ENCODE assay signal across 26 cellular contexts in the genomic region with DNA sequence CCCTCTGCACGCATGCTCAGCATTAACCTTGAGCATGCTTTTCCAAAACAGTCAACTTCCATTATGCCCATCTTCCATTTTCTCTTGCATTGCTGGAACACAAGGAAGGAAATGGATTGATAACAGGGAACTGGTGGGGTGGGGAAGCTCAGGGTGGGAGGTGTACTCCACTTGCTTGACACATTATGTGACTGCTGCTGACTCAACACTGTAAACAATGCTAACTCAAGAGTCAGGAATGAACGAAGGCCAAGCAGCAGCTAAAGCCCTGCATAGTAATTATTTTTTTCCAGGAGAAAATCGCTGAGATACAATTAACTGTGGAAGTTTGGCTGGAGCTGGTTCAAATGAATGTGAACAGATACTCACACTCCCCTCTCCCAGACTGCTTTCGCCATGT.
DNase-seq lines count a peak whose midpoint lies in the region; ATAC-seq and TF ChIP-seq lines count a peak whose summit lies in the region.
"Had no signal": no experiment of that assay in that cellular context is flagged by ENCODE, and none has a peak within 500 bp of the region (broad histone marks: within the 10 kb centered on the region; RNA-seq: fewer than 3 reads in every experiment).

No MANE protein-coding gene starts in this region.

- ATAC-seq in RWPE2 (ENCODE audit: low read depth) = peak; percentile 70
- no peak for ATAC-seq in GM18519 (IDR thresholded peaks at IDR 0.05; ENCODE audit: low FRiP score, unreplicated experiment)
- ATAC-seq: activated T-helper 17 cell treated with anti-CD3 and anti-CD28 coated beads, Interleukin-2, amount 50 U/mL, for 72 hours; lower lobe of right lung had no signal

- H3K4me3 ChIP-seq in MG63 (no peak overlapping the region), RWPE2 (ENCODE audit: severe bottlenecking) (no peak overlapping the region), epithelial cell of proximal tubule (ENCODE audit: low read depth, low read length) (no peak overlapping the region)
- H3K4me3 ChIP-seq: HAP-1, lower lobe of right lung, pancreas had no signal

- no peaks in the 10 kb centered on the region for H3K4me1 Mint-ChIP-seq in osteocyte (ENCODE audit: unreplicated experiment)
- H3K4me1 Mint-ChIP-seq: B cell, nephron progenitor cell had no signal

- no peak for TF ChIP-seq CTCF in RWPE2 (IDR thresholded peaks at IDR 0.05; ENCODE audit: poor library complexity, severe bottlenecking)
- no peak for TF ChIP-seq CTCF in epithelial cell of proximal tubule (conservative IDR thresholded peaks at IDR 0.05; ENCODE audit: low read depth, low read length)
- TF ChIP-seq CTCF in osteocyte (IDR thresholded peaks at IDR 0.05) = no peak

- H3K9me3 ChIP-seq in MG63 (no peaks in the 10 kb centered on the region), RWPE2 (ENCODE audit: severe bottlenecking) (no peaks in the 10 kb centered on the region)
- H3K9me3 ChIP-seq: HAP-1, lower lobe of right lung, pancreas had no signal

- H3K36me3 ChIP-seq in MG63 = no peaks in the 10 kb centered on the region
- H3K36me3 ChIP-seq in RWPE2 (ENCODE audit: low read depth) = no peaks in the 10 kb centered on the region
- H3K36me3 ChIP-seq: HAP-1, pancreas had no signal

- no peak overlapping the region for H3K4me3 Mint-ChIP-seq in osteocyte (ENCODE audit: unreplicated experiment)
- H3K4me3 Mint-ChIP-seq: activated CD4-positive, alpha-beta memory T cell treated with anti-CD3 and anti-CD28 coated beads for 36 hours; activated T-helper 17 cell treated with anti-CD3 and anti-CD28 coated beads, Interleukin-2, amount 50 U/mL, for 72 hours; B cell; central memory CD8-positive, alpha-beta T cell; nephron progenitor cell had no signal

- DNase-seq in A172 (ENCODE audit: low spot score) = peak; percentile 35
- DNase-seq in MG63 = peak; percentile 18
- no peak for DNase-seq in RWPE2 (ENCODE audit: low spot score)
- DNase-seq in epithelial cell of proximal tubule (ENCODE audit: low read depth) = peak; percentile 25
- DNase-seq in activated effector memory CD4-positive, alpha-beta T cell treated with Interleukin-2 at 50 U/mL for 16 hours = no peak
- no peak for DNase-seq in osteocyte (ENCODE audit: extremely low spot score, unreplicated experiment)
- DNase-seq in H4 (ENCODE audit: low spot score) = no peak
- DNase-seq: activated CD4-positive, alpha-beta memory T cell treated with anti-CD3 and anti-CD28 coated beads for 36 hours; activated CD8-positive, alpha-beta memory T cell treated with anti-CD3 and anti-CD28 coated beads, Interleukin-2, amount 50 U/mL, for 4 hours; CD8-positive, alpha-beta memory T cell; lower lobe of right lung; NCI-H1694 treated with DMSO at 0.1 percent for 48 hours; nephron progenitor cell; pancreas; right cardiac atrium; stimulated activated CD4-positive, alpha-beta T cell treated with anti-CD3 and anti-CD28 coated beads, Interleukin-12 subunit alpha, Interleukin-12 subunit beta, amount 100 ng/mL, for 4 hours; stimulated activated CD4-positive, alpha-beta T cell treated with anti-CD3 and anti-CD28 coated beads, Interleukin-4, amount 100 ng/mL, for 1 hour; trophoblast cell had no signal

- no peak overlapping the region for H3K27ac Mint-ChIP-seq in osteocyte (ENCODE audit: unreplicated experiment)
- H3K27ac Mint-ChIP-seq: activated CD4-positive, alpha-beta memory T cell treated with anti-CD3 and anti-CD28 coated beads for 36 hours; activated naive CD4-positive, alpha-beta T cell treated with anti-CD3 and anti-CD28 coated beads, Interleukin-2, amount 50 U/mL, for 72 hours; activated T-helper 17 cell treated with anti-CD3 and anti-CD28 coated beads, Interleukin-2, amount 50 U/mL, for 72 hours; B cell; nephron progenitor cell had no signal

- no peaks in the 10 kb centered on the region for H3K27me3 ChIP-seq in MG63
- no peaks in the 10 kb centered on the region for H3K27me3 ChIP-seq in RWPE2 (ENCODE audit: insufficient read depth, poor library complexity, severe bottlenecking)
- H3K27me3 ChIP-seq: pancreas had no signal

- no peaks in the 10 kb centered on the region for H3K4me1 ChIP-seq in RWPE2 (ENCODE audit: insufficient read depth, poor library complexity, severe bottlenecking)
- H3K4me1 ChIP-seq: HAP-1, lower lobe of right lung, pancreas had no signal

- no peaks in the 10 kb centered on the region for H3K27me3 Mint-ChIP-seq in osteocyte (ENCODE audit: unreplicated experiment)
- H3K27me3 Mint-ChIP-seq: activated CD4-positive, alpha-beta memory T cell treated with anti-CD3 and anti-CD28 coated beads for 36 hours; activated T-helper 17 cell treated with anti-CD3 and anti-CD28 coated beads, Interleukin-2, amount 50 U/mL, for 72 hours; B cell; CD8-positive, alpha-beta memory T cell; central memory CD8-positive, alpha-beta T cell had no signal

- no peak overlapping the region for H3K27ac ChIP-seq in RWPE2 (ENCODE audit: poor library complexity, severe bottlenecking)
- H3K27ac ChIP-seq: KMS-11, lower lobe of right lung, pancreas, RWPE1 had no signal

- H3K9me3 Mint-ChIP-seq in osteocyte (ENCODE audit: unreplicated experiment) = no peaks in the 10 kb centered on the region
- H3K9me3 Mint-ChIP-seq: activated CD4-positive, alpha-beta memory T cell treated with anti-CD3 and anti-CD28 coated beads for 36 hours; activated T-helper 17 cell treated with anti-CD3 and anti-CD28 coated beads, Interleukin-2, amount 50 U/mL, for 72 hours; CD8-positive, alpha-beta memory T cell; central memory CD8-positive, alpha-beta T cell; nephron progenitor cell had no signal

- no peaks in the 10 kb centered on the region for H3K36me3 Mint-ChIP-seq in osteocyte (ENCODE audit: unreplicated experiment)

Comparison
In these comparisons a context has a peak if more than half of its experiments do, and no peak if none do; other contexts are left out.
1. DNase-seq: peak in A172 (single experiment), MG63 (single experiment) and epithelial cell of proximal tubule (single experiment); none in RWPE2 (single experiment), activated effector memory CD4-positive, alpha-beta T cell treated with Interleukin-2 at 50 U/mL for 16 hours (single experiment), osteocyte (single experiment) and H4 (single experiment).